ENCODE assay signal across 16 cellular contexts in the genomic region with DNA sequence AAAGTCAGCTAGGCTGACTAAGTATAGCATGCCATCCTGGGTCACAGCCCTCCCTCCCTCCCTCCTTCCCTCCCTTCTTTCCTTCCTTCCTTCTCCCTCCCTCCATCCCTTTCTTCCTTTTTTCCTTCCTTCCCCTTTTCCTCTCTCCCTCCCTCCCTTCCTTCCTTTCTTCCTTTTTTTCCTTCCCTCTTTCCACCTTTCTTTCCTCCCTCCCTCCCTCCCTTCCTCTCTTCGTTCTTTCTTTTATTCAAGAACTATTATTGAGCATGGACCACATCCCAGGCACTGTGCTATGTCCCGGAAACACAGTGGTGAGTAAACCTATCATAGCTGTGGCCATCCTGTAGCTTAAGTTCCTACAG.
DNase-seq lines count a peak whose midpoint lies in the region; ATAC-seq and TF ChIP-seq lines count a peak whose summit lies in the region.
"Had no signal": no experiment of that assay in that cellular context is flagged by ENCODE, and none has a peak within 500 bp of the region (broad histone marks: within the 10 kb centered on the region; RNA-seq: fewer than 3 reads in every experiment).

No MANE protein-coding gene starts in this region.

- H3K36me3 ChIP-seq in KOPT-K1 (ENCODE audit: insufficient read depth, low read length) = no peaks in the 10 kb centered on the region
- H3K36me3 ChIP-seq: left lung, uterus, WERI-Rb-1 had no signal

- H3K4me3 Mint-ChIP-seq in activated CD8-positive, alpha-beta memory T cell treated with anti-CD3 and anti-CD28 coated beads, Interleukin-2, amount 10 ng/mL, durations not matched to agents 7 days and 5 days = peak overlapping the region; percentile 6
- H3K4me3 Mint-ChIP-seq in activated naive CD8-positive, alpha-beta T cell = no peak overlapping the region
- peak overlapping the region; percentile 61 for H3K4me3 Mint-ChIP-seq in natural killer cell
- H3K4me3 Mint-ChIP-seq: mesothelial cell of epicardium had no signal

- H3K9me3 Mint-ChIP-seq in activated CD8-positive, alpha-beta memory T cell treated with anti-CD3 and anti-CD28 coated beads, Interleukin-2, amount 10 ng/mL, durations not matched to agents 7 days and 5 days (ENCODE audit: low read depth) = no peaks in the 10 kb centered on the region
- no peaks in the 10 kb centered on the region for H3K9me3 Mint-ChIP-seq in activated naive CD8-positive, alpha-beta T cell (ENCODE audit: low read depth)
- no peaks in the 10 kb centered on the region for H3K9me3 Mint-ChIP-seq in natural killer cell

- intact Hi-C loops in natural killer cell (cut with micrococcal nuclease) = loop anchor here (1.0 kb wide), 1 partner anchor 22 kb away; no protein-coding TSS in a partner anchor

- DNase-seq in activated CD8-positive, alpha-beta memory T cell treated with anti-CD3 and anti-CD28 coated beads, Interleukin-2, amount 10 ng/mL, durations not matched to agents 7 days and 5 days = no peak
- no peak for DNase-seq in activated CD8-positive, alpha-beta memory T cell treated with anti-CD3 and anti-CD28 coated beads for 24 hours
- no peak for DNase-seq in natural killer cell
- no peak for DNase-seq in NCI-H446 treated with DMSO at 0.1 percent for 48 hours (lab: John Stamatoyannopoulos, UW)
- DNase-seq: cerebellar nuclear complex, foreskin melanocyte, NCI-H1436 treated with DMSO at 0.1 percent for 48 hours, NCI-H510A, uterus, WERI-Rb-1 had no signal

- CTCF ChIA-PET in activated CD8-positive, alpha-beta memory T cell treated with anti-CD3 and anti-CD28 coated beads, Interleukin-2, amount 10 ng/mL, durations not matched to agents 7 days and 5 days (lab: Charles Lee) = interaction anchor here (0.7 to 8.4 kb wide), 11 partner anchors 10 to 319 kb away, joined by 3 to 71 read pairs (median 6); no protein-coding TSS in a partner anchor

- no peaks in the 10 kb centered on the region for H3K27me3 Mint-ChIP-seq in activated CD8-positive, alpha-beta memory T cell treated with anti-CD3 and anti-CD28 coated beads, Interleukin-2, amount 10 ng/mL, durations not matched to agents 7 days and 5 days
- H3K27me3 Mint-ChIP-seq in activated naive CD8-positive, alpha-beta T cell = no peaks in the 10 kb centered on the region
- no peaks in the 10 kb centered on the region for H3K27me3 Mint-ChIP-seq in natural killer cell (ENCODE audit: low read depth in 2 of 2)

- H3K27ac Mint-ChIP-seq in activated CD8-positive, alpha-beta memory T cell treated with anti-CD3 and anti-CD28 coated beads, Interleukin-2, amount 10 ng/mL, durations not matched to agents 7 days and 5 days = peak overlapping the region; percentile 77
- H3K27ac Mint-ChIP-seq in activated naive CD8-positive, alpha-beta T cell = peak overlapping the region; percentile 93
- peak overlapping the region; percentile 91 to 97 for H3K27ac Mint-ChIP-seq in natural killer cell

- no peak for TF ChIP-seq CTCF in natural killer cell (IDR thresholded peaks at IDR 0.05)

- H3K9me3 ChIP-seq in KOPT-K1 (ENCODE audit: insufficient read depth, low read length, poor library complexity, severe bottlenecking) = no peaks in the 10 kb centered on the region
- H3K9me3 ChIP-seq: left lung, uterus had no signal

- peaks cover 87% of the 10 kb centered on the region for H3K4me1 Mint-ChIP-seq in activated CD8-positive, alpha-beta memory T cell treated with anti-CD3 and anti-CD28 coated beads, Interleukin-2, amount 10 ng/mL, durations not matched to agents 7 days and 5 days
- H3K4me1 Mint-ChIP-seq in activated naive CD8-positive, alpha-beta T cell (ENCODE audit: low read depth) = peaks cover 71% of the 10 kb centered on the region
- H3K4me1 Mint-ChIP-seq in natural killer cell = peaks cover 61 to 73% of the 10 kb centered on the region in 2 donors

- H3K36me3 Mint-ChIP-seq in activated CD8-positive, alpha-beta memory T cell treated with anti-CD3 and anti-CD28 coated beads, Interleukin-2, amount 10 ng/mL, durations not matched to agents 7 days and 5 days = peaks cover 14% of the 10 kb centered on the region
- H3K36me3 Mint-ChIP-seq in activated naive CD8-positive, alpha-beta T cell = no peaks in the 10 kb centered on the region
- no peaks in the 10 kb centered on the region for H3K36me3 Mint-ChIP-seq in natural killer cell
- H3K36me3 Mint-ChIP-seq: mesothelial cell of epicardium had no signal

- H3K27ac ChIP-seq in KOPT-K1 (ENCODE audit: low read depth, low read length, poor library complexity, severe bottlenecking) = peak overlapping the region; percentile 45
- H3K27ac ChIP-seq: left lung, uterus, WERI-Rb-1 had no signal

- no peak for ATAC-seq in activated CD8-positive, alpha-beta memory T cell treated with anti-CD3 and anti-CD28 coated beads, Interleukin-2, amount 10 ng/mL, durations not matched to agents 7 days and 5 days
- ATAC-seq in natural killer cell = no peak
- ATAC-seq in GM21390 (IDR thresholded peaks at IDR 0.05; ENCODE audit: unreplicated experiment) = no peak
- no peak for ATAC-seq in GM18909 (IDR thresholded peaks at IDR 0.05; ENCODE audit: poor library complexity, unreplicated experiment)
